9 cellular contexts compared by ENCODE assay signal in genomic region chr21:36773111-36773510, GRCh38.
DNase-seq lines count a peak whose midpoint lies in the region; ATAC-seq and TF ChIP-seq lines count a peak whose summit lies in the region.
"Had no signal": no experiment of that assay in that cellular context is flagged by ENCODE, and none has a peak within 500 bp of the region (broad histone marks: within the 10 kb centered on the region; RNA-seq: fewer than 3 reads in every experiment).

No MANE protein-coding gene starts in this region.

- no peaks in the 10 kb centered on the region for H3K4me1 Mint-ChIP-seq in activated naive CD8-positive, alpha-beta T cell treated with anti-CD3 and anti-CD28 coated beads, Interleukin-2, amount 50 U/mL, for 24 hours

- H3K4me3 ChIP-seq in epithelial cell of esophagus (ENCODE audit: low read length) = no peak overlapping the region

- peak; percentile 44 for ATAC-seq in omental fat pad (ENCODE audit: low FRiP score)
- no peak for ATAC-seq in activated naive CD8-positive, alpha-beta T cell treated with anti-CD3 and anti-CD28 coated beads, Interleukin-2, amount 50 U/mL, for 24 hours

- no peaks in the 10 kb centered on the region for H3K9me3 Mint-ChIP-seq in activated naive CD8-positive, alpha-beta T cell treated with anti-CD3 and anti-CD28 coated beads, Interleukin-2, amount 50 U/mL, for 24 hours

- no peak for TF ChIP-seq CTCF in epithelial cell of esophagus (IDR thresholded peaks at IDR 0.05; ENCODE audit: insufficient read depth, low read depth, low read length, missing control alignments)
- TF ChIP-seq CTCF in omental fat pad (IDR thresholded peaks at IDR 0.05) = no peak

- DNase-seq in DMS53 (lab: John Stamatoyannopoulos, UW) = peak; percentile 62
- peak; percentile 77 for DNase-seq in NCI-H446 treated with DMSO at 0.1 percent for 48 hours (lab: John Stamatoyannopoulos, UW)
- DNase-seq in epithelial cell of esophagus (ENCODE audit: low read depth) = peak; percentile 89
- DNase-seq in omental fat pad (ENCODE audit: low spot score) = no peak
- no peak for DNase-seq in T-helper 2 cell
- no peak for DNase-seq in RKO (ENCODE audit: low spot score)
- DNase-seq in stimulated activated naive CD4-positive, alpha-beta T cell (lab: John Stamatoyannopoulos, UW) = no peak
- DNase-seq in activated naive CD8-positive, alpha-beta T cell treated with anti-CD3 and anti-CD28 coated beads, Interleukin-2, amount 50 U/mL, for 24 hours = no peak
- DNase-seq: NK-92 treated with Interleukin-12 subunit alpha and Interleukin-12 subunit beta, amount 100 ng/mL, for 24 hours had no signal

- no peak overlapping the region for H3K27ac Mint-ChIP-seq in activated naive CD8-positive, alpha-beta T cell treated with anti-CD3 and anti-CD28 coated beads, Interleukin-2, amount 50 U/mL, for 24 hours

- H3K36me3 Mint-ChIP-seq in activated naive CD8-positive, alpha-beta T cell treated with anti-CD3 and anti-CD28 coated beads, Interleukin-2, amount 50 U/mL, for 24 hours (ENCODE audit: low read depth) = no peaks in the 10 kb centered on the region

- no peak overlapping the region for H3K4me3 Mint-ChIP-seq in activated naive CD8-positive, alpha-beta T cell treated with anti-CD3 and anti-CD28 coated beads, Interleukin-2, amount 50 U/mL, for 24 hours

- no peaks in the 10 kb centered on the region for H3K27me3 Mint-ChIP-seq in activated naive CD8-positive, alpha-beta T cell treated with anti-CD3 and anti-CD28 coated beads, Interleukin-2, amount 50 U/mL, for 24 hours

Comparison
In these comparisons a context has a peak if more than half of its experiments do, and no peak if none do; other contexts are left out.
1. DNase-seq: peak in DMS53 (single experiment), NCI-H446 treated with DMSO at 0.1 percent for 48 hours (single experiment) and epithelial cell of esophagus (single experiment); none in omental fat pad (single experiment), T-helper 2 cell (0 of 5), RKO (single experiment), stimulated activated naive CD4-positive, alpha-beta T cell (0 of 6) and activated naive CD8-positive, alpha-beta T cell treated with anti-CD3 and anti-CD28 coated beads, Interleukin-2, amount 50 U/mL, for 24 hours (single experiment).